8 cellular contexts compared by ENCODE assay signal in genomic region chr19:47110521-47111080, GRCh38. TPM values are rescaled to one million over a fixed set of nuclear protein-coding genes. Genes with fewer than 3 reads are reported as not detected.
DNase-seq lines count a peak whose midpoint lies in the region; ATAC-seq, FAIRE-seq and TF ChIP-seq lines count a peak whose summit lies in the region.

No MANE protein-coding gene starts in this region.

- peaks cover 52% of the 10 kb centered on the region for H3K36me3 Mint-ChIP-seq in GM23338 (ENCODE audit: low read depth)
- H3K36me3 Mint-ChIP-seq in stimulated activated memory B cell treated with anti-CD40 and anti-IgM and Interleukin-4, amounts not matched to agents 10 μg/mL and 1 μg/mL and 100 μg/mL, for 72 hours, result peaks cover 39% of the 10 kb centered on the region

- H2AFZ ChIP-seq in GM23338, result no peak overlapping the region
- H2AFZ ChIP-seq in HepG2 (ENCODE audit: low read length), result no peak overlapping the region

- H3K27me3 ChIP-seq in GM23338 (ENCODE audit: insufficient read depth) (no peaks in the 10 kb centered on the region), RWPE2 (ENCODE audit: insufficient read depth, poor library complexity, severe bottlenecking) (no peaks in the 10 kb centered on the region), HepG2 (ENCODE audit: control insufficient read depth in 1 of 2, insufficient read depth in 2 of 2, low read length in 2 of 2) (no peaks in the 10 kb centered on the region; a peak in 1 of 5 replicates)

- H3K9me3 ChIP-seq in RWPE2 (ENCODE audit: severe bottlenecking) (no peaks in the 10 kb centered on the region), HepG2 (ENCODE audit: low read length) (no peaks in the 10 kb centered on the region)

- peak overlapping the region; percentile 92 for H3K4me3 ChIP-seq in GM23338
- peak overlapping the region; percentile 65 for H3K4me3 ChIP-seq in RWPE2 (ENCODE audit: severe bottlenecking)
- peak overlapping the region; percentile 85 to 94 (median 88) for H3K4me3 ChIP-seq in HepG2 (replicated peaks in 1 of 3; ENCODE audit: insufficient read depth in 1 of 3, low read depth in 2 of 3, low read length in 3 of 3)

- H3K9ac ChIP-seq in HepG2 (ENCODE audit: insufficient read depth, low read depth, low read length), result peak overlapping the region; percentile 100

- H3K4me2 ChIP-seq in GM23338 (peak overlapping the region; percentile 93), HepG2 (ENCODE audit: low read depth, low read length) (peak overlapping the region; percentile 97)

- H3K9me3 Mint-ChIP-seq in GM23338, result no peaks in the 10 kb centered on the region; the same call in 2 of the 3 replicates
- no peaks in the 10 kb centered on the region for H3K9me3 Mint-ChIP-seq in stimulated activated memory B cell treated with anti-CD40 and anti-IgM and Interleukin-4, amounts not matched to agents 10 μg/mL and 1 μg/mL and 100 μg/mL, for 72 hours

- in situ Hi-C loops in HepG2 (cut with HindIII; ENCODE audit: extremely low pct_ligation_motif_present, low pct_unique_long_range_greater_than_20kb), result no loop called here

- no peak; a peak in 1 of 4 replicates for TF ChIP-seq POLR2A in HepG2 (IDR thresholded peaks at IDR 0.05; ENCODE audit: insufficient read depth in 1 of 2, low read depth in 2 of 2, low read length in 2 of 2)

- H4K20me1 ChIP-seq in GM23338 (replicated peaks; ENCODE audit: insufficient read depth), result no peaks in the 10 kb centered on the region
- H4K20me1 ChIP-seq in HepG2 (ENCODE audit: insufficient read depth, low read length), result no peaks in the 10 kb centered on the region; the same call in 1 of the 2 replicates

- H3K27ac Mint-ChIP-seq in GM23338, result peak overlapping the region; percentile 99
- peak overlapping the region; percentile 98 for H3K27ac Mint-ChIP-seq in stimulated activated memory B cell treated with anti-CD40 and anti-IgM and Interleukin-4, amounts not matched to agents 10 μg/mL and 1 μg/mL and 100 μg/mL, for 72 hours

- intact Hi-C loops in HepG2 (cut with micrococcal nuclease; ENCODE audit: unreplicated experiment), result no loop called here

- CTCF ChIA-PET in HepG2 (lab: Yijun Ruan, JAX; ENCODE audit: low intra/inter-chr PET ratio, low total read pairs), result no interaction called here

- H3K79me2 ChIP-seq in GM23338 (replicated peaks; ENCODE audit: insufficient read depth) (peaks cover 52% of the 10 kb centered on the region), HepG2 (ENCODE audit: insufficient read depth, low read length) (peaks cover 54% of the 10 kb centered on the region)

- 7% methylated on average over 16 of the region's 16 CpGs for WGBS in HepG2 (ENCODE audit: low lambda C conversion rate)

- FAIRE-seq in HepG2 (lab: Jason Lieb, UNC), result no peak

- H3F3A ChIP-seq in GM23338 (replicated peaks; ENCODE audit: low read depth), result peaks cover 17% of the 10 kb centered on the region; the same call in 1 of the 2 replicates

- peaks cover 25% of the 10 kb centered on the region for H3K27me3 Mint-ChIP-seq in GM23338 (ENCODE audit: insufficient read depth, low read depth, poor library complexity)
- no peaks in the 10 kb centered on the region for H3K27me3 Mint-ChIP-seq in stimulated activated memory B cell treated with anti-CD40 and anti-IgM and Interleukin-4, amounts not matched to agents 10 μg/mL and 1 μg/mL and 100 μg/mL, for 72 hours

- peak overlapping the region; percentile 94 for H3K4me3 Mint-ChIP-seq in GM23338
- peak overlapping the region; percentile 95 for H3K4me3 Mint-ChIP-seq in stimulated activated memory B cell treated with anti-CD40 and anti-IgM and Interleukin-4, amounts not matched to agents 10 μg/mL and 1 μg/mL and 100 μg/mL, for 72 hours

- H3K9me2 ChIP-seq in GM23338 (ENCODE audit: insufficient read depth), result no peaks in the 10 kb centered on the region

- BruUV-seq in HepG2 (replicated peaks; lab: Mats Ljungman, UMichigan), result no TSS peak

- peaks cover 31% of the 10 kb centered on the region for H3K4me1 ChIP-seq in GM23338 (ENCODE audit: insufficient read depth)
- H3K4me1 ChIP-seq in RWPE2 (ENCODE audit: insufficient read depth, poor library complexity, severe bottlenecking), result peaks cover 33% of the 10 kb centered on the region
- H3K4me1 ChIP-seq in HepG2 (ENCODE audit: insufficient read depth, low read length), result peaks cover 64% of the 10 kb centered on the region

- TF ChIP-seq RAD21 in HepG2 (CRISPR knock-in tag; IDR thresholded peaks at IDR 0.05), result no peak

- H3K27ac ChIP-seq in GM23338 (ENCODE audit: low read depth), result peak overlapping the region; percentile 96
- H3K27ac ChIP-seq in RWPE2 (ENCODE audit: poor library complexity, severe bottlenecking), result peak overlapping the region; percentile 94
- peak overlapping the region; percentile 100 for H3K27ac ChIP-seq in HepG2 (ENCODE audit: extremely low read length, insufficient read depth, low read length)

- no peak for TF ChIP-seq CTCF in GM23338 (conservative IDR thresholded peaks at IDR 0.05; ENCODE audit: low read depth in 2 of 2)
- TF ChIP-seq CTCF in RWPE2 (IDR thresholded peaks at IDR 0.05; ENCODE audit: poor library complexity, severe bottlenecking), result no peak
- TF ChIP-seq CTCF in HepG2 (CRISPR knock-in tag; IDR thresholded peaks at IDR 0.05), result no peak

- TF ChIP-seq EP300 in HepG2 (IDR thresholded peaks at IDR 0.05; ENCODE audit: low read depth in 2 of 2, low read length in 2 of 2) (no peak), HepG2 (CRISPR knock-in tag; IDR thresholded peaks at IDR 0.05; ENCODE audit: borderline replicate concordance) (no peak)

- DNase-seq in GM23338 (ENCODE audit: low spot score) (no peak), RWPE2 (ENCODE audit: low spot score) (no peak), astrocyte of the hippocampus (ENCODE audit: low read depth, low spot score) (peak; percentile 28), HepG2 (ENCODE audit: low spot score) (no peak), AG08395 (ENCODE audit: low spot score) (no peak)

- H3K4me1 Mint-ChIP-seq in GM23338, result peaks cover 48% of the 10 kb centered on the region
- H3K4me1 Mint-ChIP-seq in stimulated activated memory B cell treated with anti-CD40 and anti-IgM and Interleukin-4, amounts not matched to agents 10 μg/mL and 1 μg/mL and 100 μg/mL, for 72 hours, result peaks cover 54% of the 10 kb centered on the region

- ATAC-seq in GM23338 (no peak), RWPE2 (ENCODE audit: low read depth) (no peak), HepG2 (no peak), GM18511 (IDR thresholded peaks at IDR 0.05; ENCODE audit: unreplicated experiment) (no peak), GM19395 (IDR thresholded peaks at IDR 0.05; ENCODE audit: unreplicated experiment) (no peak)
- ATAC-seq in stimulated activated memory B cell treated with anti-CD40 and anti-IgM and Interleukin-4, amounts not matched to agents 10 μg/mL and 1 μg/mL and 100 μg/mL, for 72 hours, result no peak

- POLR2A ChIA-PET in HepG2 (lab: Yijun Ruan, JAX), result interaction anchor here (1.0 to 11.5 kb wide), 2 partner anchors 16 to 133 kb away, joined by 4 to 456 read pairs; no protein-coding TSS in a partner anchor

- H3K36me3 ChIP-seq in GM23338 (ENCODE audit: insufficient read depth) (no peaks in the 10 kb centered on the region), RWPE2 (ENCODE audit: low read depth) (peaks cover 23% of the 10 kb centered on the region), HepG2 (replicated peaks in 1 of 2; ENCODE audit: control insufficient read depth in 1 of 2, insufficient read depth in 2 of 2, low read length in 2 of 2) (peaks cover 0 to 1% of the 10 kb centered on the region in 2 experiments; a peak in 1 of 5 replicates)

RNA-seq across cellular contexts. Expression of gene ZC3H4, which starts 3.0 kb away (rescaled TPM):
- total RNA-seq in GM23338 (2014; rRNA removed; shearing (Covaris generic)), result 33.8 and 36.9 TPM in 2 replicates
- 26.7 and 29.4 TPM in 2 replicates for polyA plus RNA-seq in GM23338 (2016; fragmentation: Nextera tagmentation; extraction: Ambion mirVana)
- 10.7 and 11.2 TPM in 2 replicates for total RNA-seq in HepG2 (2016; rRNA removed; fragmentation: Illumina TruSeq; extraction: Trizol)
- total RNA-seq in HepG2 (2016; cell fraction: cytosol; rRNA removed; fragmentation: Illumina TruSeq; extraction: Trizol; ENCODE audit: low read depth), result 1.5 and 1.6 TPM in 2 replicates
- 9.3 and 12.3 TPM in 2 replicates for total RNA-seq in HepG2 (2016; cell fraction: insoluble cytoplasmic fraction; rRNA removed; fragmentation: Illumina TruSeq; extraction: Trizol)
- total RNA-seq in HepG2 (2016; cell fraction: membrane; rRNA removed; fragmentation: Illumina TruSeq; extraction: Trizol), result 5.3 and 5.7 TPM in 2 replicates
- 13.6 and 15.3 TPM in 2 replicates for total RNA-seq in HepG2 (2016; cell fraction: nucleus; rRNA removed; fragmentation: Illumina TruSeq; extraction: Trizol)
- 1.8 and 2.7 TPM in 2 replicates for polyA plus RNA-seq in HepG2 (2011; rRNA removed)
- 1.0 and 1.3 TPM in 2 replicates for polyA plus RNA-seq in HepG2 (2011; cell fraction: cytosol; rRNA removed)
- polyA plus RNA-seq in HepG2 (2011; cell fraction: nucleus; rRNA removed), result 6.8 and 8.8 TPM in 2 replicates
- polyA plus RNA-seq in HepG2 (2012), result 9.4 and 14.6 TPM in 2 replicates
- polyA plus RNA-seq in HepG2 (2016; cell fraction: cytosol; fragmentation: Illumina TruSeq; extraction: Trizol; ENCODE audit: low read depth), result 0.51 and 0.61 TPM in 2 replicates
- polyA plus RNA-seq in HepG2 (2016; cell fraction: insoluble cytoplasmic fraction; fragmentation: Illumina TruSeq; extraction: Trizol; ENCODE audit: low read depth), result 9.8 and 11.1 TPM in 2 replicates
- 1.3 and 1.9 TPM in 2 replicates for polyA plus RNA-seq in HepG2 (2016; cell fraction: membrane; fragmentation: Illumina TruSeq; extraction: Trizol; ENCODE audit: low read depth)
- 27.0 and 29.7 TPM in 2 replicates for polyA plus RNA-seq in HepG2 (2016; cell fraction: nucleus; fragmentation: Illumina TruSeq; extraction: Trizol; ENCODE audit: insufficient read depth, low read depth)
- 7.1 and 12.2 TPM in 2 replicates for polyA minus RNA-seq in HepG2 (2011; rRNA and poly(A)+ RNA removed; ENCODE audit: low replicate concordance)
- 4.8 and 6.7 TPM in 2 replicates for polyA minus RNA-seq in HepG2 (2011; cell fraction: cytosol; rRNA and poly(A)+ RNA removed)
- polyA minus RNA-seq in HepG2 (2011; cell fraction: nucleus; rRNA and poly(A)+ RNA removed), result 7.2 and 8.1 TPM in 2 replicates

RNA-seq across cellular contexts. Expression of gene SAE1, which starts 20.0 kb away (rescaled TPM):
- total RNA-seq in GM23338 (2014; rRNA removed; shearing (Covaris generic)), result 236 and 258 TPM in 2 replicates
- 108 and 115 TPM in 2 replicates for polyA plus RNA-seq in GM23338 (2016; fragmentation: Nextera tagmentation; extraction: Ambion mirVana)
- total RNA-seq in HepG2 (2016; rRNA removed; fragmentation: Illumina TruSeq; extraction: Trizol), result 197 and 250 TPM in 2 replicates
- 27.4 and 28.3 TPM in 2 replicates for total RNA-seq in HepG2 (2016; cell fraction: cytosol; rRNA removed; fragmentation: Illumina TruSeq; extraction: Trizol; ENCODE audit: low read depth)
- total RNA-seq in HepG2 (2016; cell fraction: insoluble cytoplasmic fraction; rRNA removed; fragmentation: Illumina TruSeq; extraction: Trizol), result 203 and 249 TPM in 2 replicates
- 68.8 and 71.8 TPM in 2 replicates for total RNA-seq in HepG2 (2016; cell fraction: membrane; rRNA removed; fragmentation: Illumina TruSeq; extraction: Trizol)
- 79.5 and 90.1 TPM in 2 replicates for total RNA-seq in HepG2 (2016; cell fraction: nucleus; rRNA removed; fragmentation: Illumina TruSeq; extraction: Trizol)
- 73.2 and 87.6 TPM in 2 replicates for polyA plus RNA-seq in HepG2 (2011; rRNA removed)
- polyA plus RNA-seq in HepG2 (2011; cell fraction: cytosol; rRNA removed), result 88.2 and 89.6 TPM in 2 replicates
- polyA plus RNA-seq in HepG2 (2011; cell fraction: nucleus; rRNA removed), result 26.8 and 31.7 TPM in 2 replicates
- polyA plus RNA-seq in HepG2 (2012), result 92.3 and 105 TPM in 2 replicates
- 24.4 and 24.9 TPM in 2 replicates for polyA plus RNA-seq in HepG2 (2016; cell fraction: cytosol; fragmentation: Illumina TruSeq; extraction: Trizol; ENCODE audit: low read depth)
- 266 and 269 TPM in 2 replicates for polyA plus RNA-seq in HepG2 (2016; cell fraction: insoluble cytoplasmic fraction; fragmentation: Illumina TruSeq; extraction: Trizol; ENCODE audit: low read depth)
- polyA plus RNA-seq in HepG2 (2016; cell fraction: membrane; fragmentation: Illumina TruSeq; extraction: Trizol; ENCODE audit: low read depth), result 52.5 and 52.7 TPM in 2 replicates
- 107 and 114 TPM in 2 replicates for polyA plus RNA-seq in HepG2 (2016; cell fraction: nucleus; fragmentation: Illumina TruSeq; extraction: Trizol; ENCODE audit: insufficient read depth, low read depth)
- 68.8 and 79.3 TPM in 2 replicates for polyA minus RNA-seq in HepG2 (2011; rRNA and poly(A)+ RNA removed; ENCODE audit: low replicate concordance)
- 36.7 and 40.2 TPM in 2 replicates for polyA minus RNA-seq in HepG2 (2011; cell fraction: cytosol; rRNA and poly(A)+ RNA removed)
- 15.1 and 20.1 TPM in 2 replicates for polyA minus RNA-seq in HepG2 (2011; cell fraction: nucleus; rRNA and poly(A)+ RNA removed)
